In the genomic region with DNA sequence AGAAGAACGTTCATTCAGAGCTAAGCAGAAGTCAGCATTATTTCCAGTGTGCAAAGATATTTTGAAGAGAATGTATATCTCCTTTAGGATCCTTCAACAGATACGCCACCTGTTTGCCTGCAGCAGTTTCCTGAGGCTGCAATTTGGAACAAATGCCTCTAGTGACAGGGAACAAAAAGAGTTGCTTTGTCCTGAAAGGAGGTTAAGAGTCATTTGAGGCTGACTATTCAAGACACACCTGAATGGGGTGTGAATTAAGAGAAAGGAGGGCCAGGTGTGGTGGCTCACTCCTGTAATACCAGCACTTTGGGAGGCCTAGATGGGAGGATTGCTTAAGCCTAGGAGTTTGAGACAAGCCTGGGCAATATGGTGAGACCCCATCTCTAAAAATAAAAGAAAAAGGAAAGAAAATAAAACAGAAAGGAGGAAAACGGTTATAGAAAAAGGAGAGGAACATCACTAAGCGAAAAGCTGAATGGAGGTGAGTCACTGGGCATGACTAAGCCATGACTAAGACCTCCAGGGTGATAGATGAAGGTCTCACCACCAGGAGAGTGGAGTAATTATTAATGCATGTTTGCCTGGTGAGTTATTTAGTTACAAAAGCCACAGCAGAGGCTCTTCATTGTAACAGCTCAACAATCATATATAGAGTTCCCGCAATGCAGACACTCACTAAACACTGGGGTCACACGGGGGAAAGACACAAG, we compare ENCODE assay signal across 8 cellular contexts.
A peak's percentile ranks its signal among the peaks of the same experiment; 100 is the strongest.
DNase-seq lines count a peak whose midpoint lies in the region; ATAC-seq, FAIRE-seq and TF ChIP-seq lines count a peak whose summit lies in the region.

No MANE protein-coding gene starts in this region.

- peak; percentile 80 for DNase-seq in AG09309 (ENCODE audit: low read depth)
- peak; percentile 84 for DNase-seq in urothelium cell line (ENCODE audit: low spot score)
- DNase-seq in activated gamma-delta T cell (lab: John Stamatoyannopoulos, UW): no peak
- no peak for DNase-seq in posterior cingulate gyrus

- H3K4me3 ChIP-seq in AG09309 (ENCODE audit: control insufficient read depth, low read depth, low read length): no peak overlapping the region

- ATAC-seq in GM19397 (IDR thresholded peaks at IDR 0.05; ENCODE audit: unreplicated experiment) (peak; percentile 77), HG03575 (IDR thresholded peaks at IDR 0.05; ENCODE audit: extremely low read depth, insufficient number of reproducible peaks, low FRiP score, unreplicated experiment) (peak; percentile 57), esophagus mucosa (peak; percentile 96), HG03045 (IDR thresholded peaks at IDR 0.05; ENCODE audit: unreplicated experiment) (no peak)

- intact Hi-C loops in posterior cingulate gyrus (cut with DNase I): no loop called here

- peak; percentile 84 for FAIRE-seq in urothelium cell line (lab: Jason Lieb, UNC)

- peak; percentile 20 for TF ChIP-seq CTCF in AG09309 (IDR thresholded peaks at IDR 0.05; ENCODE audit: control insufficient read depth, insufficient read depth, low read depth, low read length, missing control alignments)

Comparison
In these comparisons a context has a peak if more than half of its experiments do, and no peak if none do; other contexts are left out.
1. DNase-seq: peak in AG09309 (single experiment) and urothelium cell line (single experiment); none in activated gamma-delta T cell (single experiment) and posterior cingulate gyrus (0 of 10).